ENCODE assay signal across 14 cellular contexts in the genomic region with DNA sequence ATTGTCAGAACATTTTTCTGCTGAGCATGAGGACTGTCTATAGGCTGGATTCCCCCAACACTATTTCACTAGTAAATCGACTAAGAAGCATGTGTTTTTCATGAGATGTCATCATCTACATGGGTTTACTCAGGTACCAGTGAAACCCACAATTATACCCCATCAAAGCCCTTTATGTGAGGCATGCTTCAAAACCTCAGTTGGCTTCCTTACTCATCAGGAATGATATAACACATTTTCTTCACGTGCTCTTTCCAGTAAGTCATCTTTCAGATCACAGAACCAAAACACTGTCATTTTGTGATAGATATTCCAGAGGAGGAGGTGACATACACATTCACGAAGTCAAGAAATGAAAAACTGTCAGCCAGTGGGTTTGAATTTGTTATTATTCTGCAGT.
A peak's percentile ranks its signal among the peaks of the same experiment; 100 is the strongest.
DNase-seq lines count a peak whose midpoint lies in the region; ATAC-seq, FAIRE-seq and TF ChIP-seq lines count a peak whose summit lies in the region.
"Had no signal": no experiment of that assay in that cellular context is flagged by ENCODE, and none has a peak within 500 bp of the region (broad histone marks: within the 10 kb centered on the region; RNA-seq: fewer than 3 reads in every experiment).

No MANE protein-coding gene starts in this region.

- no peaks in the 10 kb centered on the region for H3K36me3 ChIP-seq in osteoblast (ENCODE audit: insufficient read depth, low read length)
- no peaks in the 10 kb centered on the region for H3K36me3 ChIP-seq in spleen
- H3K36me3 ChIP-seq in HepG2 (replicated peaks in 1 of 2; ENCODE audit: control insufficient read depth in 1 of 2, insufficient read depth in 2 of 2, low read length in 2 of 2): no peaks in the 10 kb centered on the region
- H3K36me3 ChIP-seq: gastroesophageal sphincter had no signal

- CTCF ChIA-PET in HepG2 (lab: Yijun Ruan, JAX; ENCODE audit: low intra/inter-chr PET ratio, low total read pairs): no interaction called here

- H3K79me2 ChIP-seq in osteoblast (ENCODE audit: insufficient read depth, low read length) (no peaks in the 10 kb centered on the region), HepG2 (ENCODE audit: insufficient read depth, low read length) (no peaks in the 10 kb centered on the region)

- TF ChIP-seq EP300 in HepG2 (IDR thresholded peaks at IDR 0.05; ENCODE audit: low read depth in 2 of 2, low read length in 2 of 2) (no peak), HepG2 (CRISPR knock-in tag; IDR thresholded peaks at IDR 0.05; ENCODE audit: borderline replicate concordance) (no peak)

- H3K9me3 ChIP-seq in osteoblast (ENCODE audit: low read depth, low read length): no peaks in the 10 kb centered on the region
- peaks cover 0 to 5% (median 0%) of the 10 kb centered on the region in 8 donors for H3K9me3 ChIP-seq in spleen
- H3K9me3 ChIP-seq in HepG2 (ENCODE audit: low read length): no peaks in the 10 kb centered on the region
- H3K9me3 ChIP-seq: A549, gastroesophageal sphincter had no signal

- TF ChIP-seq POLR2A in spleen (IDR thresholded peaks at IDR 0.05) (no peak), HepG2 (IDR thresholded peaks at IDR 0.05; ENCODE audit: insufficient read depth in 1 of 2, low read depth in 2 of 2, low read length in 2 of 2) (no peak)

- TF ChIP-seq RAD21 in HepG2 (CRISPR knock-in tag; IDR thresholded peaks at IDR 0.05): no peak

- WGBS in spleen, 5 donors: 48 to 52% (median 51%) methylated on average over 3 of the region's 3 CpGs
- WGBS in HepG2 (ENCODE audit: low lambda C conversion rate): 56% methylated on average over 3 of the region's 3 CpGs

- H3K9ac ChIP-seq in HepG2 (ENCODE audit: insufficient read depth, low read depth, low read length): no peak overlapping the region

- H4K20me1 ChIP-seq in osteoblast (ENCODE audit: insufficient read depth, low read length) (no peaks in the 10 kb centered on the region), HepG2 (ENCODE audit: insufficient read depth, low read length) (no peaks in the 10 kb centered on the region)

- DNase-seq in activated CD4-positive, alpha-beta T cell treated with anti-CD3 and anti-CD28 coated beads for 48 hours: peak; percentile 14
- no peak for DNase-seq in activated CD4-positive, alpha-beta T cell treated with anti-CD3 and anti-CD28 coated beads, Interleukin-2, amount 50 U/mL, for 48 hours
- DNase-seq in Jurkat, Clone E6-1 (ENCODE audit: low read depth, low spot score): peak; percentile 24
- peak; percentile 53 for DNase-seq in amniotic epithelial cell (ENCODE audit: low read depth)
- DNase-seq in osteoblast (ENCODE audit: insufficient read length, low spot score, missing footprints): peak; percentile 60
- no peak for DNase-seq in spleen
- no peak for DNase-seq in cerebellum (ENCODE audit: low spot score)
- no peak for DNase-seq in HepG2 (ENCODE audit: low spot score)
- DNase-seq: effector CD4-positive, alpha-beta T cell; NCI-H345; PC-9 had no signal

- in situ Hi-C loops in HepG2 (cut with HindIII; ENCODE audit: extremely low pct_ligation_motif_present, low pct_unique_long_range_greater_than_20kb): loop anchor here (10.0 to 25.0 kb wide), 2 partner anchors 281 to 543 kb away; no protein-coding TSS in a partner anchor

- no peak for TF ChIP-seq CTCF in osteoblast (IDR thresholded peaks at IDR 0.05; ENCODE audit: extremely low read depth, low read depth, low read length)
- TF ChIP-seq CTCF in spleen (IDR thresholded peaks at IDR 0.05 in 8 of 11, conservative IDR thresholded peaks at IDR 0.05 in 3 of 11): no peak
- TF ChIP-seq CTCF in HepG2 (CRISPR knock-in tag; IDR thresholded peaks at IDR 0.05): no peak

- H3K4me2 ChIP-seq in osteoblast (ENCODE audit: insufficient read depth, low read length) (no peak overlapping the region), HepG2 (ENCODE audit: low read depth, low read length) (no peak overlapping the region)
- H3K4me2 ChIP-seq: A549, PC-9 had no signal

- BruUV-seq in HepG2 (replicated peaks; lab: Mats Ljungman, UMichigan): no TSS peak

- H3K27ac ChIP-seq in osteoblast (ENCODE audit: low read depth, low read length): no peak overlapping the region
- H3K27ac ChIP-seq in spleen: no peak overlapping the region
- H3K27ac ChIP-seq in HepG2 (ENCODE audit: extremely low read length, insufficient read depth, low read length): no peak overlapping the region
- H3K27ac ChIP-seq: A549, gastroesophageal sphincter, PC-9, skin epidermis had no signal

- POLR2A ChIA-PET in HepG2 (lab: Yijun Ruan, JAX): no interaction called here

- H3K27me3 ChIP-seq in osteoblast (ENCODE audit: insufficient read depth, low read length) (no peaks in the 10 kb centered on the region), spleen (replicated peaks in 1 of 7) (no peaks in the 10 kb centered on the region), HepG2 (ENCODE audit: control insufficient read depth in 1 of 2, insufficient read depth in 2 of 2, low read length in 2 of 2) (no peaks in the 10 kb centered on the region; a peak in 1 of 5 replicates)
- H3K27me3 ChIP-seq: gastroesophageal sphincter had no signal

- no peak for FAIRE-seq in HepG2 (lab: Jason Lieb, UNC)
- FAIRE-seq: A549 had no signal

- no peak overlapping the region for H3K4me3 ChIP-seq in Jurkat, Clone E6-1 (ENCODE audit: low read length)
- H3K4me3 ChIP-seq in osteoblast (ENCODE audit: insufficient read depth, low read length): no peak overlapping the region
- no peak overlapping the region for H3K4me3 ChIP-seq in spleen
- H3K4me3 ChIP-seq in HepG2 (replicated peaks in 1 of 3; ENCODE audit: insufficient read depth in 1 of 3, low read depth in 2 of 3, low read length in 3 of 3): no peak overlapping the region
- H3K4me3 ChIP-seq: A549, gastroesophageal sphincter, PC-9, skin epidermis had no signal

- intact Hi-C loops in spleen (cut with DNase I; ENCODE audit: low total_unique reads) (loop anchor here (10.0 kb wide), 1 partner anchor 111 kb away; no protein-coding TSS in a partner anchor), HepG2 (cut with micrococcal nuclease; ENCODE audit: unreplicated experiment) (loop anchor here (10.0 kb wide), 1 partner anchor 281 kb away; no protein-coding TSS in a partner anchor)

- no peak for ATAC-seq in HepG2
- ATAC-seq: A549, gastroesophageal sphincter had no signal

- H3K4me1 ChIP-seq in osteoblast (ENCODE audit: insufficient read depth, low read length) (peaks cover 4% of the 10 kb centered on the region), spleen (peaks cover 0 to 21% (median 9%) of the 10 kb centered on the region in 6 donors), HepG2 (ENCODE audit: insufficient read depth, low read length) (no peaks in the 10 kb centered on the region)
- H3K4me1 ChIP-seq: A549 had no signal

- H2AFZ ChIP-seq in osteoblast (ENCODE audit: low read length) (no peak overlapping the region), HepG2 (ENCODE audit: low read length) (no peak overlapping the region)
- H2AFZ ChIP-seq: PC-9 had no signal

TF ChIP-seq in HepG2, 621 proteins besides CTCF, POLR2A, EP300 and RAD21:
- no peak for TF ChIP-seq ZBTB1 (CRISPR knock-in tag; IDR thresholded peaks at IDR 0.05; ENCODE audit: borderline replicate concordance)
- TF ChIP-seq, protein P1, sequence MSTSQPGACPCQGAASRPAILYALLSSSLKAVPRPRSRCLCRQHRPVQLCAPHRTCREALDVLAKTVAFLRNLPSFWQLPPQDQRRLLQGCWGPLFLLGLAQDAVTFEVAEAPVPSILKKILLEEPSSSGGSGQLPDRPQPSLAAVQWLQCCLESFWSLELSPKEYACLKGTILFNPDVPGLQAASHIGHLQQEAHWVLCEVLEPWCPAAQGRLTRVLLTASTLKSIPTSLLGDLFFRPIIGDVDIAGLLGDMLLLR (CRISPR knock-in tag; IDR thresholded peaks at IDR 0.05): no peak
- no peak for TF ChIP-seq FIP1L1 (IDR thresholded peaks at IDR 0.05; ENCODE audit: borderline replicate concordance, insufficient read depth, low read depth, low read length)
- no peak for TF ChIP-seq NR2F1 (CRISPR knock-in tag; IDR thresholded peaks at IDR 0.05)
- no peak for TF ChIP-seq MBNL3 (CRISPR knock-in tag; conservative IDR thresholded peaks at IDR 0.05)
- TF ChIP-seq SAFB2 (CRISPR knock-in tag; IDR thresholded peaks at IDR 0.05; ENCODE audit: borderline replicate concordance, low read depth): no peak
- TF ChIP-seq SP4 (CRISPR knock-in tag; IDR thresholded peaks at IDR 0.05): no peak
- TF ChIP-seq ARID2 (CRISPR knock-in tag; IDR thresholded peaks at IDR 0.05; ENCODE audit: borderline replicate concordance): no peak
- TF ChIP-seq ZSCAN21 (CRISPR knock-in tag; IDR thresholded peaks at IDR 0.05; ENCODE audit: borderline replicate concordance): no peak
- TF ChIP-seq MTA3 (CRISPR knock-in tag; IDR thresholded peaks at IDR 0.05): no peak
- no peak for TF ChIP-seq KMT2A (CRISPR knock-in tag; IDR thresholded peaks at IDR 0.05)
- TF ChIP-seq POGZ (CRISPR knock-in tag; IDR thresholded peaks at IDR 0.05): no peak
- no peak for TF ChIP-seq SOX13 (IDR thresholded peaks at IDR 0.05)
- TF ChIP-seq SOX13 (CRISPR knock-in tag; conservative IDR thresholded peaks at IDR 0.05 in 1 of 2, IDR thresholded peaks at IDR 0.05 in 1 of 2): no peak
- no peak for TF ChIP-seq RFX3 (CRISPR knock-in tag; IDR thresholded peaks at IDR 0.05)
- TF ChIP-seq, protein P2, sequence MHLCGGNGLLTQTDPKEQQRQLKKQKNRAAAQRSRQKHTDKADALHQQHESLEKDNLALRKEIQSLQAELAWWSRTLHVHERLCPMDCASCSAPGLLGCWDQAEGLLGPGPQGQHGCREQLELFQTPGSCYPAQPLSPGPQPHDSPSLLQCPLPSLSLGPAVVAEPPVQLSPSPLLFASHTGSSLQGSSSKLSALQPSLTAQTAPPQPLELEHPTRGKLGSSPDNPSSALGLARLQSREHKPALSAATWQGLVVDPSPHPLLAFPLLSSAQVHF (CRISPR knock-in tag; IDR thresholded peaks at IDR 0.05): no peak
- no peak for TF ChIP-seq ZNF225 (CRISPR knock-in tag; IDR thresholded peaks at IDR 0.05)
- TF ChIP-seq, protein P3, sequence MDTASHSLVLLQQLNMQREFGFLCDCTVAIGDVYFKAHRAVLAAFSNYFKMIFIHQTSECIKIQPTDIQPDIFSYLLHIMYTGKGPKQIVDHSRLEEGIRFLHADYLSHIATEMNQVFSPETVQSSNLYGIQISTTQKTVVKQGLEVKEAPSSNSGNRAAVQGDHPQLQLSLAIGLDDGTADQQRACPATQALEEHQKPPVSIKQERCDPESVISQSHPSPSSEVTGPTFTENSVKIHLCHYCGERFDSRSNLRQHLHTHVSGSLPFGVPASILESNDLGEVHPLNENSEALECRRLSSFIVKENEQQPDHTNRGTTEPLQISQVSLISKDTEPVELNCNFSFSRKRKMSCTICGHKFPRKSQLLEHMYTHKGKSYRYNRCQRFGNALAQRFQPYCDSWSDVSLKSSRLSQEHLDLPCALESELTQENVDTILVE (CRISPR knock-in tag; IDR thresholded peaks at IDR 0.05): no peak

Comparison
In these comparisons a context has a peak if more than half of its experiments do, and no peak if none do; other contexts are left out.
1. DNase-seq: peak in activated CD4-positive, alpha-beta T cell treated with anti-CD3 and anti-CD28 coated beads for 48 hours (single experiment), Jurkat, Clone E6-1 (single experiment), amniotic epithelial cell (single experiment) and osteoblast (single experiment); none in activated CD4-positive, alpha-beta T cell treated with anti-CD3 and anti-CD28 coated beads, Interleukin-2, amount 50 U/mL, for 48 hours (0 of 2), spleen (single experiment), cerebellum (single experiment) and HepG2 (single experiment).